In genomic region chr18:8367217-8367988, GRCh38 we compare ENCODE assay signal across 8 cellular contexts.
DNase-seq lines count a peak whose midpoint lies in the region; ATAC-seq and TF ChIP-seq lines count a peak whose summit lies in the region.

No MANE protein-coding gene starts in this region.

- no peak overlapping the region for H2AK5ac ChIP-seq in mesendoderm (ENCODE audit: low read length)

- H3K27ac ChIP-seq in mesendoderm (ENCODE audit: low read depth, low read length) (no peak overlapping the region), transverse colon (no peak overlapping the region)

- no peak overlapping the region for H4K5ac ChIP-seq in mesendoderm (ENCODE audit: low read length)

- peaks cover 6% of the 10 kb centered on the region for H3K4me1 ChIP-seq in mesendoderm (ENCODE audit: control insufficient read depth, low read depth, low read length)
- H3K4me1 ChIP-seq in transverse colon = peaks cover 0 to 10% (median 4%) of the 10 kb centered on the region in 4 donors

- no peak overlapping the region for H2BK15ac ChIP-seq in mesendoderm (replicated peaks; ENCODE audit: low read depth)

- H3K27me3 ChIP-seq in mesendoderm (ENCODE audit: insufficient read depth, low read length, poor library complexity) (no peaks in the 10 kb centered on the region), transverse colon (peaks cover 11% of the 10 kb centered on the region)

- intact Hi-C loops in transverse colon (cut with DNase I; ENCODE audit: low total_unique reads) = no loop called here

- no peaks in the 10 kb centered on the region for H3K79me2 ChIP-seq in mesendoderm (ENCODE audit: control insufficient read depth, insufficient read depth, low read length)

- H3K23ac ChIP-seq in mesendoderm (ENCODE audit: low read length) = no peak overlapping the region

- DNase-seq in COLO668 (lab: John Stamatoyannopoulos, UW; ENCODE audit: unreplicated experiment) (peak; percentile 94), SK-N-DZ (ENCODE audit: low spot score) (peak; percentile 43), ecto neural progenitor cell (ENCODE audit: low spot score) (peak; percentile 82), mesendoderm (peak; percentile 80), transverse colon (peak; percentile 31), KG1 (lab: John Stamatoyannopoulos, UW) (no peak)

- ATAC-seq in HG03159 (IDR thresholded peaks at IDR 0.05; ENCODE audit: unreplicated experiment) (peak; percentile 75), HG02973 (IDR thresholded peaks at IDR 0.05; ENCODE audit: unreplicated experiment) (no peak)

- H3K79me1 ChIP-seq in mesendoderm (ENCODE audit: low read length) = no peaks in the 10 kb centered on the region

- peak overlapping the region; percentile 29 for H3K18ac ChIP-seq in mesendoderm (ENCODE audit: low read length)

- no peak overlapping the region for H4K8ac ChIP-seq in mesendoderm (ENCODE audit: low read depth, low read length)

- H3K9ac ChIP-seq in mesendoderm (ENCODE audit: low read length) = no peak overlapping the region

- TF ChIP-seq CTCF in transverse colon (IDR thresholded peaks at IDR 0.05) = peak; percentile 16 to 50 (median 34)

- H3K36me3 ChIP-seq in mesendoderm (ENCODE audit: control insufficient read depth, insufficient read depth, low read length) = no peaks in the 10 kb centered on the region
- no peaks in the 10 kb centered on the region for H3K36me3 ChIP-seq in transverse colon

- H3K56ac ChIP-seq in mesendoderm (ENCODE audit: low read length) = no peak overlapping the region

- H3K4me3 ChIP-seq in mesendoderm (ENCODE audit: low read length) = no peak overlapping the region
- peak overlapping the region in 3 of 4 donors; percentile 11 to 43 (median 17) for H3K4me3 ChIP-seq in transverse colon

- in situ Hi-C loops in transverse colon (cut with MboI; ENCODE audit: low pct_ligation_motif_present in 1 of 4, low pct_unique_long_range_greater_than_20kb in 1 of 4, low sequenced_read_pairs in 3 of 4) = no loop called here

- no peak overlapping the region for H3K4ac ChIP-seq in mesendoderm (ENCODE audit: low read depth, low read length)

- WGBS in mesendoderm (ENCODE audit: extremely low coverage, insufficient coverage, low lambda C conversion rate) = no CpG with 5 or more reads among the region's 47 CpGs
- 14 to 42% methylated on average over 3 to 37 of the region's 47 CpGs for WGBS in transverse colon (ENCODE audit: low coverage in 1 of 2), 2 donors

- no peak overlapping the region for H2BK5ac ChIP-seq in mesendoderm (ENCODE audit: low read length)

- no peaks in the 10 kb centered on the region for H3K9me3 ChIP-seq in transverse colon

- H2BK120ac ChIP-seq in mesendoderm (ENCODE audit: low read depth, low read length) = no peak overlapping the region

- H3K4me2 ChIP-seq in mesendoderm (ENCODE audit: low read length) = peak overlapping the region; percentile 34

- TF ChIP-seq EP300 in transverse colon (IDR thresholded peaks at IDR 0.05; ENCODE audit: low read depth) = no peak

- TF ChIP-seq POLR2A in transverse colon (IDR thresholded peaks at IDR 0.05) = no peak
